Comparison of ENCODE assay signal across 8 cellular contexts in the genomic region with DNA sequence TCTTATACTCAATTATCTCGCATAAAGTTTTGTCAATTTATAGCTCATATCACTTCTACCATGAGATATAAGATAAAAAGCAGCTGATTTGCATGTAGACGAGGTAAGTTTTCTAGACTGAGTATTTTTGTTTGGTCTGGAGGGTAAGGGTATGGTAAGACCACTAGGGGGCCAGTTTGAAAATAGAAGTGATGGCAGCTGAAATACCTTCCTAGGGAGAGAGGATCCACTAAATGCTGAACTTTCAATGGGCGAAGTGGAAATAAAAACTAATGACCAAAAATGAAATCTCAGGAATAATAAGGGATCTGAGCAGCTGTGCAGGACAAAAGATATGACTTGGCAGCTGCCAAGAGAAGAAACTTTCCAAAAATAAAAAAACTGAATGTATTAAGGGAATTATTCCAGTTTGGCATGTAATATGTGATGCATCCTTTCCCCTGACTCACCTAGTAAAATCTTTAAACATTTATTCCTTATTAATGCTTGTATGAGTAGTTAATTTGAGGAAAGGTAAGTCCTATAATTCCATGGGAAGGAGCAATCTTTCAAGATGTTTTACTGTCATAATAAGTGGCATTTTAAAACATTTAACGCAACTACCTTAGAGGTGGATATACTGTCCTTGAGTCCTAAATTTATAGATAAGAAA.
DNase-seq lines count a peak whose midpoint lies in the region; ATAC-seq and TF ChIP-seq lines count a peak whose summit lies in the region.

No MANE protein-coding gene starts in this region.

- no peaks in the 10 kb centered on the region for H3K4me1 ChIP-seq in Karpas-422 (ENCODE audit: low read length)

- H3K9ac ChIP-seq in Karpas-422 (ENCODE audit: low read length), result no peak overlapping the region

- H3K36me3 ChIP-seq in Karpas-422 (ENCODE audit: insufficient read depth, low read length), result no peaks in the 10 kb centered on the region

- H2AFZ ChIP-seq in Karpas-422 (ENCODE audit: low read length), result no peak overlapping the region

- H3K4me1 Mint-ChIP-seq in stimulated activated memory B cell treated with anti-CD40 and anti-IgM and Interleukin-4, amounts not matched to agents 10 μg/mL and 1 μg/mL and 100 μg/mL, for 72 hours, result no peaks in the 10 kb centered on the region
- H3K4me1 Mint-ChIP-seq in activated T-cell treated with anti-CD3 and anti-CD28 coated beads, Interleukin-2, amount 50 U/mL, for 24 hours (ENCODE audit: low read depth), result no peaks in the 10 kb centered on the region

- peak; percentile 47 for ATAC-seq in stimulated activated memory B cell treated with anti-CD40 and anti-IgM and Interleukin-4, amounts not matched to agents 10 μg/mL and 1 μg/mL and 100 μg/mL, for 72 hours

- H3K4me3 Mint-ChIP-seq in stimulated activated memory B cell treated with anti-CD40 and anti-IgM and Interleukin-4, amounts not matched to agents 10 μg/mL and 1 μg/mL and 100 μg/mL, for 72 hours, result no peak overlapping the region
- no peak overlapping the region for H3K4me3 Mint-ChIP-seq in activated T-cell treated with anti-CD3 and anti-CD28 coated beads, Interleukin-2, amount 50 U/mL, for 24 hours

- H3K9me3 Mint-ChIP-seq in stimulated activated memory B cell treated with anti-CD40 and anti-IgM and Interleukin-4, amounts not matched to agents 10 μg/mL and 1 μg/mL and 100 μg/mL, for 72 hours, result no peaks in the 10 kb centered on the region
- peaks cover 7% of the 10 kb centered on the region for H3K9me3 Mint-ChIP-seq in activated T-cell treated with anti-CD3 and anti-CD28 coated beads, Interleukin-2, amount 50 U/mL, for 24 hours

- 0 out of 2 replicates have a peak, but pooled peaks cover 2% of the 10 kb centered on the region for H3K9me3 ChIP-seq in Karpas-422 (ENCODE audit: low read length)

- H3K4me3 ChIP-seq in Karpas-422 (ENCODE audit: low read length) (no peak overlapping the region), lower leg skin (ENCODE audit: low read depth, poor library complexity, severe bottlenecking) (no peak overlapping the region)

- H3K4me2 ChIP-seq in Karpas-422 (ENCODE audit: low read depth, low read length, poor library complexity, severe bottlenecking), result no peak overlapping the region

- no peak for TF ChIP-seq POLR2A in lower leg skin (IDR thresholded peaks at IDR 0.05)

- H3K27me3 ChIP-seq in Karpas-422 (ENCODE audit: low read length), result no peaks in the 10 kb centered on the region

- H3K36me3 Mint-ChIP-seq in stimulated activated memory B cell treated with anti-CD40 and anti-IgM and Interleukin-4, amounts not matched to agents 10 μg/mL and 1 μg/mL and 100 μg/mL, for 72 hours, result no peaks in the 10 kb centered on the region
- H3K36me3 Mint-ChIP-seq in activated T-cell treated with anti-CD3 and anti-CD28 coated beads, Interleukin-2, amount 50 U/mL, for 24 hours (ENCODE audit: low read depth), result no peaks in the 10 kb centered on the region

- H3K27ac ChIP-seq in Karpas-422 (ENCODE audit: low read length), result no peak overlapping the region

- H3K79me2 ChIP-seq in Karpas-422 (ENCODE audit: low read length), result no peaks in the 10 kb centered on the region

- intact Hi-C loops in lower leg skin (cut with DNase I; ENCODE audit: low total_unique reads), result no loop called here

- H3K27me3 Mint-ChIP-seq in stimulated activated memory B cell treated with anti-CD40 and anti-IgM and Interleukin-4, amounts not matched to agents 10 μg/mL and 1 μg/mL and 100 μg/mL, for 72 hours, result no peaks in the 10 kb centered on the region
- no peaks in the 10 kb centered on the region for H3K27me3 Mint-ChIP-seq in activated T-cell treated with anti-CD3 and anti-CD28 coated beads, Interleukin-2, amount 50 U/mL, for 24 hours

- DNase-seq in DMS114 treated with DMSO at 0.1 percent for 48 hours (lab: John Stamatoyannopoulos, UW; ENCODE audit: unreplicated experiment), result peak; percentile 27
- no peak for DNase-seq in GM20000 (ENCODE audit: low spot score)
- peak; percentile 58 for DNase-seq in Karpas-422
- DNase-seq in dermis microvascular lymphatic vessel endothelial cell (ENCODE audit: low read depth in 2 of 2), result peak; percentile 21 to 51
- DNase-seq in lower leg skin (ENCODE audit: low spot score in 2 of 2), result no peak
- no peak for DNase-seq in dedifferentiated amniotic fluid mesenchymal stem cell (ENCODE audit: extremely low spot score)
- no peak for DNase-seq in activated T-cell treated with anti-CD3 and anti-CD28 coated beads, Interleukin-2, amount 50 U/mL, for 24 hours

- no peak overlapping the region for H3K27ac Mint-ChIP-seq in stimulated activated memory B cell treated with anti-CD40 and anti-IgM and Interleukin-4, amounts not matched to agents 10 μg/mL and 1 μg/mL and 100 μg/mL, for 72 hours
- no peak overlapping the region for H3K27ac Mint-ChIP-seq in activated T-cell treated with anti-CD3 and anti-CD28 coated beads, Interleukin-2, amount 50 U/mL, for 24 hours

- TF ChIP-seq CTCF in GM20000 (IDR thresholded peaks at IDR 0.05; ENCODE audit: extremely low read depth, missing control alignments) (peak; percentile 49), lower leg skin (IDR thresholded peaks at IDR 0.05) (no peak)

- no peaks in the 10 kb centered on the region for H3K9me2 ChIP-seq in Karpas-422 (replicated peaks; ENCODE audit: insufficient read depth, low read length)

- 58 to 63% methylated on average over 4 of the region's 4 CpGs for WGBS in lower leg skin, 2 donors

- no peaks in the 10 kb centered on the region for H4K20me1 ChIP-seq in Karpas-422 (ENCODE audit: insufficient read depth, low read depth, low read length)

Comparison
In these comparisons a context has a peak if more than half of its experiments do, and no peak if none do; other contexts are left out.
1. DNase-seq: peak in DMS114 treated with DMSO at 0.1 percent for 48 hours (single experiment), Karpas-422 (single experiment) and dermis microvascular lymphatic vessel endothelial cell (2 of 2); none in GM20000 (single experiment), lower leg skin (0 of 2), dedifferentiated amniotic fluid mesenchymal stem cell (single experiment) and activated T-cell treated with anti-CD3 and anti-CD28 coated beads, Interleukin-2, amount 50 U/mL, for 24 hours (single experiment).